Comparison of ENCODE assay signal across 11 cellular contexts in the genomic region with DNA sequence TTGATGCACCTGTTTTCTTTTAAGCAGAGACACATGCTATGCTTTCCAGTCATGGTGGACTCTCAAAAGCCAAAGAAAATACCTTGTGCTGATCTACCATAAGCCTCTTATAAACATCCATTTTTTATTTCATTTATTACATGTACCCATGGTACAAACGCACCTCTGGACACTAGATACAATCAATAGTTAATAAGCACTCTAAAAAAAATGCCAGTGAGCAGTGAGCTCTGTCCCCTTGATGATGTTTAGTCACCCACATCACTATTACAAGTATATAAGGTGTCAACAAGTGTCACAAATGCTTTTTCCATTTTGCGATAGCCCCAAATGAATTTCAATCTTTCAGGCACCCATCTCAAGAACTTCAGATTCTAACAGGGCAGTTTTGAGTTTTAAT. TPM values are rescaled to one million over a fixed set of nuclear protein-coding genes. Genes with fewer than 3 reads are reported as not detected.
"Had no signal": no experiment of that assay in that cellular context is flagged by ENCODE, and none has a peak within 500 bp of the region (broad histone marks: within the 10 kb centered on the region; RNA-seq: fewer than 3 reads in every experiment).

No MANE protein-coding gene starts in this region.

- H3K27me3 ChIP-seq: ascending aorta, breast epithelium had no signal

- H3K36me3 Mint-ChIP-seq: naive thymus-derived CD4-positive, alpha-beta T cell had no signal

- H3K4me1 Mint-ChIP-seq: activated naive CD8-positive, alpha-beta T cell treated with anti-CD3 and anti-CD28 coated beads, Interleukin-2, amount 50 U/mL, for 24 hours had no signal

- H3K4me3 ChIP-seq: ascending aorta, lung had no signal

- H3K27ac ChIP-seq: ascending aorta, breast epithelium had no signal

- H3K27ac Mint-ChIP-seq: activated naive CD8-positive, alpha-beta T cell treated with anti-CD3 and anti-CD28 coated beads, Interleukin-2, amount 50 U/mL, for 24 hours; naive thymus-derived CD4-positive, alpha-beta T cell had no signal

- ATAC-seq: activated CD4-positive, CD25-positive, alpha-beta regulatory T cell treated with anti-CD3 and anti-CD28 coated beads, Interleukin-2, amount 50 U/mL, for 24 hours; activated naive CD8-positive, alpha-beta T cell treated with anti-CD3 and anti-CD28 coated beads, Interleukin-2, amount 50 U/mL, for 24 hours; stimulated activated naive CD8-positive, alpha-beta T cell treated with anti-CD3 and anti-CD28 coated beads, Interleukin-15, Interleukin-2, amounts not matched to agents 100 U/mL and 50 U/mL, for 24 hours had no signal

- H3K9me3 Mint-ChIP-seq: activated naive CD8-positive, alpha-beta T cell treated with anti-CD3 and anti-CD28 coated beads, Interleukin-2, amount 50 U/mL, for 24 hours had no signal

- H3K4me3 Mint-ChIP-seq: activated naive CD8-positive, alpha-beta T cell treated with anti-CD3 and anti-CD28 coated beads, Interleukin-2, amount 50 U/mL, for 24 hours; naive thymus-derived CD4-positive, alpha-beta T cell had no signal

- H3K4me1 ChIP-seq: breast epithelium had no signal

- H3K9me3 ChIP-seq: ascending aorta, breast epithelium had no signal

- H3K36me3 ChIP-seq: breast epithelium had no signal

- DNase-seq: activated naive CD4-positive, alpha-beta T cell; activated naive CD8-positive, alpha-beta T cell treated with anti-CD3 and anti-CD28 coated beads, Interleukin-2, amount 50 U/mL, for 24 hours; activated T-cell treated with anti-CD3 and anti-CD28 coated beads for 4 hours; left cardiac atrium; naive thymus-derived CD4-positive, alpha-beta T cell; stimulated activated CD4-positive, alpha-beta T cell treated with anti-CD3 and anti-CD28 coated beads, Interleukin-4, amount 100 ng/mL, for 4 hours; stimulated activated naive CD8-positive, alpha-beta T cell treated with anti-CD3 and anti-CD28 coated beads, Interleukin-15, Interleukin-2, amounts not matched to agents 100 U/mL and 50 U/mL, for 24 hours had no signal

RNA-seq across cellular contexts. Expression of a gene that starts 5.9 kb away (rescaled TPM):
- polyA plus RNA-seq: naive thymus-derived CD4-positive, alpha-beta T cell had no signal
